In the genomic region with DNA sequence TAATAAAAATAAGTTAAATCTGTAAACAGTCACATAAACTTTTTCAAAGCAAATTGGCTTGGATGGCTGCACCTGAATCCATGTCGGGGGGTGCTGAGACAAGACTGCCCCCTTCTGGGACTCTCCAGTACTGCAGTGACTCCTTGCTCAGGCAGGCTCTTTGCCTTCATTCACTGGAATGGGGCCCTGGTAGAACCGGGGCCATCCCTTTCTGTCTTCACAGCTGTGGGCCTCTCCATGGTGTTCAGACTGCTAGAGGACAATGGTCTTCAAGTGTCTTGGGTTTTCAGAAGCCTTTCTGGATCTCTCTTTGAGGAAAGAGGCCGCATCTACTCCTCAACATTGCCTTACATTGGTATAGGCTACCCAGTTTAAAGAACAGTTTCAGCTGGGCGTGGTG, we compare ENCODE assay signal across 9 cellular contexts. TPM values are rescaled to one million over a fixed set of nuclear protein-coding genes. Genes with fewer than 3 reads are reported as not detected.
A peak's percentile ranks its signal among the peaks of the same experiment; 100 is the strongest.
DNase-seq lines count a peak whose midpoint lies in the region; ATAC-seq, FAIRE-seq and TF ChIP-seq lines count a peak whose summit lies in the region.
"Had no signal": no experiment of that assay in that cellular context is flagged by ENCODE, and none has a peak within 500 bp of the region (broad histone marks: within the 10 kb centered on the region; RNA-seq: fewer than 3 reads in every experiment).

No MANE protein-coding gene starts in this region.

- H3K9me3 ChIP-seq in HepG2 (ENCODE audit: low read length): no peaks in the 10 kb centered on the region

- H3K27me3 Mint-ChIP-seq in central memory CD8-positive, alpha-beta T cell: peaks cover 26% of the 10 kb centered on the region

- POLR2A ChIA-PET in HepG2 (lab: Yijun Ruan, JAX): interaction anchor here (2.6 to 2.9 kb wide), 2 partner anchors 9 to 29 kb away, joined by 7 to 11 read pairs; a partner anchor contains a TSS

- peak; percentile 88 for TF ChIP-seq CTCF in HepG2 (CRISPR knock-in tag; IDR thresholded peaks at IDR 0.05)

- H3K4me3 Mint-ChIP-seq in central memory CD8-positive, alpha-beta T cell: no peak overlapping the region

- no peaks in the 10 kb centered on the region for H3K79me2 ChIP-seq in HepG2 (ENCODE audit: insufficient read depth, low read length)

- BruUV-seq in HepG2 (replicated peaks; lab: Mats Ljungman, UMichigan): no TSS peak

- peak; percentile 43 for ATAC-seq in central memory CD8-positive, alpha-beta T cell (replicated peaks; ENCODE audit: extremely low read depth, poor library complexity, severe bottlenecking)
- peak; percentile 21 for ATAC-seq in HepG2

- no peak overlapping the region for H3K27ac Mint-ChIP-seq in central memory CD8-positive, alpha-beta T cell (ENCODE audit: low read depth)

- no peak overlapping the region for H2AFZ ChIP-seq in HepG2 (ENCODE audit: low read length)

- in situ Hi-C loops in HepG2 (cut with HindIII; ENCODE audit: extremely low pct_ligation_motif_present, low pct_unique_long_range_greater_than_20kb): loop anchor here (25.0 kb wide), 1 partner anchor 461 kb away; no protein-coding TSS in a partner anchor

- intact Hi-C loops in HepG2 (cut with micrococcal nuclease; ENCODE audit: unreplicated experiment): loop anchor here (1.0 kb wide), 2 partner anchors 28 to 79 kb away; no protein-coding TSS in a partner anchor

- no peak overlapping the region for H3K4me2 ChIP-seq in HepG2 (ENCODE audit: low read depth, low read length)

- FAIRE-seq in HepG2 (lab: Jason Lieb, UNC): peak; percentile 77
- FAIRE-seq: G401.6 had no signal

- TF ChIP-seq RAD21 in HepG2 (CRISPR knock-in tag; IDR thresholded peaks at IDR 0.05): peak; percentile 82

- H3K9ac ChIP-seq in HepG2 (ENCODE audit: insufficient read depth, low read depth, low read length): no peak overlapping the region

- TF ChIP-seq EP300 in HepG2 (IDR thresholded peaks at IDR 0.05; ENCODE audit: low read depth in 2 of 2, low read length in 2 of 2) (no peak), HepG2 (CRISPR knock-in tag; IDR thresholded peaks at IDR 0.05; ENCODE audit: borderline replicate concordance) (no peak)

- H3K9me3 Mint-ChIP-seq in central memory CD8-positive, alpha-beta T cell: no peaks in the 10 kb centered on the region

- H3K27me3 ChIP-seq in HepG2 (ENCODE audit: control insufficient read depth in 1 of 2, insufficient read depth in 2 of 2, low read length in 2 of 2): peaks cover 0 to 12% of the 10 kb centered on the region in 2 experiments; a peak in 3 of 5 replicates

- CTCF ChIA-PET in HepG2 (lab: Yijun Ruan, JAX; ENCODE audit: low intra/inter-chr PET ratio, low total read pairs): interaction anchor here (2.2 to 7.4 kb wide), 3 partner anchors 27 to 78 kb away, joined by 6 to 140 read pairs (median 48); no protein-coding TSS in a partner anchor

- H3K27ac ChIP-seq in HepG2 (ENCODE audit: extremely low read length, insufficient read depth, low read length): no peak overlapping the region

- H3K36me3 ChIP-seq in HepG2 (replicated peaks in 1 of 2; ENCODE audit: control insufficient read depth in 1 of 2, insufficient read depth in 2 of 2, low read length in 2 of 2): no peaks in the 10 kb centered on the region

- H3K36me3 Mint-ChIP-seq in central memory CD8-positive, alpha-beta T cell (ENCODE audit: insufficient read depth): no peaks in the 10 kb centered on the region

- TF ChIP-seq POLR2A in HepG2 (IDR thresholded peaks at IDR 0.05; ENCODE audit: insufficient read depth in 1 of 2, low read depth in 2 of 2, low read length in 2 of 2): no peak

- H3K4me3 ChIP-seq in HepG2 (replicated peaks in 1 of 3; ENCODE audit: insufficient read depth in 1 of 3, low read depth in 2 of 3, low read length in 3 of 3): no peak overlapping the region

- peaks cover 54% of the 10 kb centered on the region for H3K4me1 ChIP-seq in HepG2 (ENCODE audit: insufficient read depth, low read length)

- H3K4me1 Mint-ChIP-seq in central memory CD8-positive, alpha-beta T cell: peaks cover 14% of the 10 kb centered on the region

- no peaks in the 10 kb centered on the region for H4K20me1 ChIP-seq in HepG2 (ENCODE audit: insufficient read depth, low read length)

- peak; percentile 49 for DNase-seq in NCI-H2171 treated with DMSO at 0.1 percent for 48 hours (lab: John Stamatoyannopoulos, UW)
- no peak for DNase-seq in NCI-H2171 (lab: John Stamatoyannopoulos, UW)
- DNase-seq in NCI-H2107 treated with DMSO at 0.1 percent for 48 hours (lab: John Stamatoyannopoulos, UW; ENCODE audit: unreplicated experiment): peak; percentile 34
- peak; percentile 59 for DNase-seq in activated CD4-positive, CD25-positive, alpha-beta regulatory T cell treated with anti-CD3 and anti-CD28 coated beads, Interleukin-2, amount 50 U/mL, for 16 hours (ENCODE audit: low read depth, low spot score)
- DNase-seq in central memory CD8-positive, alpha-beta T cell (ENCODE audit: low spot score in 2 of 2): peak; percentile 67 to 81
- DNase-seq in HepG2 (ENCODE audit: low spot score): peak; percentile 49
- peak; percentile 71 for DNase-seq in stimulated activated CD8-positive, alpha-beta memory T cell treated with anti-CD3 and anti-CD28 coated beads, Interleukin-12 subunit alpha, Interleukin-12 subunit beta, amount 100 ng/mL, for 1 hour (ENCODE audit: low read depth)
- no peak for DNase-seq in NCI-H524 treated with DMSO at 0.1 percent for 48 hours (lab: John Stamatoyannopoulos, UW)

- WGBS in HepG2 (ENCODE audit: low lambda C conversion rate): 20% methylated on average over 4 of the region's 4 CpGs

RNA-seq across cellular contexts. Expression of a gene that starts 16.1 kb away (rescaled TPM):
- 18.4 and 22.8 TPM in 2 replicates for total RNA-seq in HepG2 (2016; rRNA removed; fragmentation: Illumina TruSeq; extraction: Trizol)
- total RNA-seq in HepG2 (2016; cell fraction: cytosol; rRNA removed; fragmentation: Illumina TruSeq; extraction: Trizol; ENCODE audit: low read depth): 12.3 and 12.6 TPM in 2 replicates
- 15.4 and 23.8 TPM in 2 replicates for total RNA-seq in HepG2 (2016; cell fraction: insoluble cytoplasmic fraction; rRNA removed; fragmentation: Illumina TruSeq; extraction: Trizol)
- total RNA-seq in HepG2 (2016; cell fraction: membrane; rRNA removed; fragmentation: Illumina TruSeq; extraction: Trizol): 28.1 and 28.2 TPM in 2 replicates
- 12.6 and 19.2 TPM in 2 replicates for total RNA-seq in HepG2 (2016; cell fraction: nucleus; rRNA removed; fragmentation: Illumina TruSeq; extraction: Trizol)
- polyA plus RNA-seq in HepG2 (2011; rRNA removed): 34.0 and 49.9 TPM in 2 replicates
- polyA plus RNA-seq in HepG2 (2011; cell fraction: cytosol; rRNA removed): 31.4 and 37.8 TPM in 2 replicates
- 92.2 and 93.4 TPM in 2 replicates for polyA plus RNA-seq in HepG2 (2011; cell fraction: nucleus; rRNA removed)
- 25.0 and 27.5 TPM in 2 replicates for polyA plus RNA-seq in HepG2 (2012)
- 18.4 and 18.5 TPM in 2 replicates for polyA plus RNA-seq in HepG2 (2016; cell fraction: cytosol; fragmentation: Illumina TruSeq; extraction: Trizol; ENCODE audit: low read depth)
- 20.6 and 24.8 TPM in 2 replicates for polyA plus RNA-seq in HepG2 (2016; cell fraction: insoluble cytoplasmic fraction; fragmentation: Illumina TruSeq; extraction: Trizol; ENCODE audit: low read depth)
- polyA plus RNA-seq in HepG2 (2016; cell fraction: membrane; fragmentation: Illumina TruSeq; extraction: Trizol; ENCODE audit: low read depth): 26.7 and 29.0 TPM in 2 replicates
- 29.2 and 34.5 TPM in 2 replicates for polyA plus RNA-seq in HepG2 (2016; cell fraction: nucleus; fragmentation: Illumina TruSeq; extraction: Trizol; ENCODE audit: insufficient read depth, low read depth)
- polyA minus RNA-seq in HepG2 (2011; rRNA and poly(A)+ RNA removed; ENCODE audit: low replicate concordance): 82.0 and 176 TPM in 2 replicates
- 19.3 and 30.8 TPM in 2 replicates for polyA minus RNA-seq in HepG2 (2011; cell fraction: cytosol; rRNA and poly(A)+ RNA removed)
- 26.3 and 29.8 TPM in 2 replicates for polyA minus RNA-seq in HepG2 (2011; cell fraction: nucleus; rRNA and poly(A)+ RNA removed)

RNA-seq across cellular contexts. Expression of a gene that starts 29.8 kb away (rescaled TPM):
- 8.6 and 11.1 TPM in 2 replicates for total RNA-seq in HepG2 (2016; rRNA removed; fragmentation: Illumina TruSeq; extraction: Trizol)
- 5.5 and 6.1 TPM in 2 replicates for total RNA-seq in HepG2 (2016; cell fraction: cytosol; rRNA removed; fragmentation: Illumina TruSeq; extraction: Trizol; ENCODE audit: low read depth)
- 9.8 and 10.4 TPM in 2 replicates for total RNA-seq in HepG2 (2016; cell fraction: insoluble cytoplasmic fraction; rRNA removed; fragmentation: Illumina TruSeq; extraction: Trizol)
- total RNA-seq in HepG2 (2016; cell fraction: membrane; rRNA removed; fragmentation: Illumina TruSeq; extraction: Trizol): 9.5 and 9.7 TPM in 2 replicates
- total RNA-seq in HepG2 (2016; cell fraction: nucleus; rRNA removed; fragmentation: Illumina TruSeq; extraction: Trizol): 7.8 and 10.3 TPM in 2 replicates
- 43.1 and 44.0 TPM in 2 replicates for polyA plus RNA-seq in HepG2 (2011; rRNA removed)
- polyA plus RNA-seq in HepG2 (2011; cell fraction: cytosol; rRNA removed): 32.3 and 32.9 TPM in 2 replicates
- 35.8 and 42.7 TPM in 2 replicates for polyA plus RNA-seq in HepG2 (2011; cell fraction: nucleus; rRNA removed)
- polyA plus RNA-seq in HepG2 (2012): 13.1 and 14.9 TPM in 2 replicates
- polyA plus RNA-seq in HepG2 (2016; cell fraction: cytosol; fragmentation: Illumina TruSeq; extraction: Trizol; ENCODE audit: low read depth): 2.2 and 3.3 TPM in 2 replicates
- polyA plus RNA-seq in HepG2 (2016; cell fraction: insoluble cytoplasmic fraction; fragmentation: Illumina TruSeq; extraction: Trizol; ENCODE audit: low read depth): 8.9 and 9.4 TPM in 2 replicates
- polyA plus RNA-seq in HepG2 (2016; cell fraction: membrane; fragmentation: Illumina TruSeq; extraction: Trizol; ENCODE audit: low read depth): 4.4 and 4.9 TPM in 2 replicates
- polyA plus RNA-seq in HepG2 (2016; cell fraction: nucleus; fragmentation: Illumina TruSeq; extraction: Trizol; ENCODE audit: insufficient read depth, low read depth): 10.1 and 10.3 TPM in 2 replicates
- 30.3 and 48.5 TPM in 2 replicates for polyA minus RNA-seq in HepG2 (2011; rRNA and poly(A)+ RNA removed; ENCODE audit: low replicate concordance)
- polyA minus RNA-seq in HepG2 (2011; cell fraction: cytosol; rRNA and poly(A)+ RNA removed): 12.9 and 14.9 TPM in 2 replicates
- polyA minus RNA-seq in HepG2 (2011; cell fraction: nucleus; rRNA and poly(A)+ RNA removed): 12.4 and 27.1 TPM in 2 replicates

RNA-seq across cellular contexts. Expression of a gene that starts 50.7 kb away (rescaled TPM):
- 33.1 and 40.1 TPM in 2 replicates for total RNA-seq in HepG2 (2016; rRNA removed; fragmentation: Illumina TruSeq; extraction: Trizol)
- 6.7 and 7.5 TPM in 2 replicates for total RNA-seq in HepG2 (2016; cell fraction: cytosol; rRNA removed; fragmentation: Illumina TruSeq; extraction: Trizol; ENCODE audit: low read depth)
- 38.6 and 39.4 TPM in 2 replicates for total RNA-seq in HepG2 (2016; cell fraction: insoluble cytoplasmic fraction; rRNA removed; fragmentation: Illumina TruSeq; extraction: Trizol)
- 10.1 and 11.9 TPM in 2 replicates for total RNA-seq in HepG2 (2016; cell fraction: membrane; rRNA removed; fragmentation: Illumina TruSeq; extraction: Trizol)
- total RNA-seq in HepG2 (2016; cell fraction: nucleus; rRNA removed; fragmentation: Illumina TruSeq; extraction: Trizol): 31.5 and 32.5 TPM in 2 replicates
- 15.5 and 17.4 TPM in 2 replicates for polyA plus RNA-seq in HepG2 (2011; rRNA removed)
- 8.4 and 12.3 TPM in 2 replicates for polyA plus RNA-seq in HepG2 (2011; cell fraction: cytosol; rRNA removed)
- polyA plus RNA-seq in HepG2 (2011; cell fraction: nucleus; rRNA removed): 7.7 and 10.8 TPM in 2 replicates
- 11.3 TPM in 2 replicates for polyA plus RNA-seq in HepG2 (2012)
- 4.4 and 5.8 TPM in 2 replicates for polyA plus RNA-seq in HepG2 (2016; cell fraction: cytosol; fragmentation: Illumina TruSeq; extraction: Trizol; ENCODE audit: low read depth)
- polyA plus RNA-seq in HepG2 (2016; cell fraction: insoluble cytoplasmic fraction; fragmentation: Illumina TruSeq; extraction: Trizol; ENCODE audit: low read depth): 26.3 and 32.1 TPM in 2 replicates
- polyA plus RNA-seq in HepG2 (2016; cell fraction: membrane; fragmentation: Illumina TruSeq; extraction: Trizol; ENCODE audit: low read depth): 5.4 and 10.5 TPM in 2 replicates
- polyA plus RNA-seq in HepG2 (2016; cell fraction: nucleus; fragmentation: Illumina TruSeq; extraction: Trizol; ENCODE audit: insufficient read depth, low read depth): 29.3 and 39.8 TPM in 2 replicates
- polyA minus RNA-seq in HepG2 (2011; rRNA and poly(A)+ RNA removed; ENCODE audit: low replicate concordance): 13.1 and 35.5 TPM in 2 replicates
- polyA minus RNA-seq in HepG2 (2011; cell fraction: cytosol; rRNA and poly(A)+ RNA removed): 10.6 and 11.3 TPM in 2 replicates
- 36.1 and 39.4 TPM in 2 replicates for polyA minus RNA-seq in HepG2 (2011; cell fraction: nucleus; rRNA and poly(A)+ RNA removed)

Comparison
In these comparisons a context has a peak if more than half of its experiments do, and no peak if none do; other contexts are left out.
1. DNase-seq: peak in NCI-H2171 treated with DMSO at 0.1 percent for 48 hours (single experiment), NCI-H2107 treated with DMSO at 0.1 percent for 48 hours (single experiment), activated CD4-positive, CD25-positive, alpha-beta regulatory T cell treated with anti-CD3 and anti-CD28 coated beads, Interleukin-2, amount 50 U/mL, for 16 hours (single experiment), central memory CD8-positive, alpha-beta T cell (2 of 2), HepG2 (single experiment) and stimulated activated CD8-positive, alpha-beta memory T cell treated with anti-CD3 and anti-CD28 coated beads, Interleukin-12 subunit alpha, Interleukin-12 subunit beta, amount 100 ng/mL, for 1 hour (single experiment); none in NCI-H2171 (single experiment) and NCI-H524 treated with DMSO at 0.1 percent for 48 hours (single experiment).